In genomic region chr11:18588297-18589252, GRCh38 we compare ENCODE assay signal across 1 cellular context.
A peak's percentile ranks its signal among the peaks of the same experiment; 100 is the strongest.
TF ChIP-seq lines count a peak whose summit lies in the region.

TSS of gene UEVLD (minus strand) at chr11:18588734. CDS start at chr11:18588654, 80 bp downstream.

TF ChIP-seq in HepG2, 621 proteins besides CTCF, POLR2A, EP300 and RAD21 (continued from another document and continues in another):
- peak; percentile 50; the same call in 1 of the 2 replicates for TF ChIP-seq HOMEZ (CRISPR knock-in tag; IDR thresholded peaks at IDR 0.05; ENCODE audit: low read depth)
- TF ChIP-seq ZNF274 (CRISPR knock-in tag; IDR thresholded peaks at IDR 0.05) = peak; percentile 96
- TF ChIP-seq ZFP91 (CRISPR knock-in tag; IDR thresholded peaks at IDR 0.05; ENCODE audit: borderline replicate concordance) = peak; percentile 85; the same call in 1 of the 2 replicates
- TF ChIP-seq ZNF607 (CRISPR knock-in tag; IDR thresholded peaks at IDR 0.05; ENCODE audit: borderline replicate concordance) = peak; percentile 85
- no peak for TF ChIP-seq ZC3H4 (CRISPR knock-in tag; IDR thresholded peaks at IDR 0.05; ENCODE audit: borderline replicate concordance)
- no peak for TF ChIP-seq DNMT1 (CRISPR knock-in tag; IDR thresholded peaks at IDR 0.05)
- TF ChIP-seq ZNF850 (CRISPR knock-in tag; conservative IDR thresholded peaks at IDR 0.05) = peak; percentile 81; the same call in 1 of the 2 replicates
- no peak for TF ChIP-seq IRX3 (CRISPR knock-in tag; IDR thresholded peaks at IDR 0.05; ENCODE audit: borderline replicate concordance, low read depth)
- TF ChIP-seq ARNT2 (CRISPR knock-in tag; IDR thresholded peaks at IDR 0.05; ENCODE audit: low read depth) = no peak; the same call in 1 of the 2 replicates
- 0 out of 2 replicates have a peak, but pooled peaks have one; percentile 38 for TF ChIP-seq ZFYVE20 (CRISPR knock-in tag; IDR thresholded peaks at IDR 0.05; ENCODE audit: borderline replicate concordance, low read depth)
- TF ChIP-seq ZBTB40 (IDR thresholded peaks at IDR 0.05) = no peak
- no peak; the same call in 1 of the 2 replicates for TF ChIP-seq ZBTB40 (CRISPR knock-in tag; IDR thresholded peaks at IDR 0.05)
- peak; percentile 33; the same call in 1 of the 2 replicates for TF ChIP-seq NFYC (CRISPR knock-in tag; IDR thresholded peaks at IDR 0.05)
- TF ChIP-seq ZNF230 (CRISPR knock-in tag; IDR thresholded peaks at IDR 0.05) = peak; percentile 62; the same call in 1 of the 2 replicates
- TF ChIP-seq SOX5 (CRISPR knock-in tag; IDR thresholded peaks at IDR 0.05; ENCODE audit: borderline replicate concordance) = peak; percentile 47; the same call in 1 of the 2 replicates
- TF ChIP-seq ZNF253 (CRISPR knock-in tag; IDR thresholded peaks at IDR 0.05; ENCODE audit: borderline replicate concordance) = 0 out of 2 replicates have a peak, but pooled peaks have one; percentile 43
- peak; percentile 37; the same call in 1 of the 2 replicates for TF ChIP-seq ZNF766 (CRISPR knock-in tag; IDR thresholded peaks at IDR 0.05; ENCODE audit: borderline replicate concordance)
- no peak for TF ChIP-seq ZNF441 (CRISPR knock-in tag; IDR thresholded peaks at IDR 0.05; ENCODE audit: borderline replicate concordance)
- TF ChIP-seq NRL (CRISPR knock-in tag; IDR thresholded peaks at IDR 0.05; ENCODE audit: borderline replicate concordance) = peak; percentile 58
- peak; percentile 90 for TF ChIP-seq KMT2B (CRISPR knock-in tag; IDR thresholded peaks at IDR 0.05)
- TF ChIP-seq ZKSCAN5 (CRISPR knock-in tag; IDR thresholded peaks at IDR 0.05) = no peak
- peak; percentile 66 to 82; a peak in 3 of 4 replicates for TF ChIP-seq HMGXB4 (CRISPR knock-in tag; IDR thresholded peaks at IDR 0.05; ENCODE audit: borderline replicate concordance in 1 of 2, low read depth in 1 of 2)
- TF ChIP-seq MXI1 (IDR thresholded peaks at IDR 0.05; ENCODE audit: borderline replicate concordance, low read depth, low read length) = peak; percentile 75; the same call in 1 of the 3 replicates
- TF ChIP-seq ATF2 (CRISPR knock-in tag; IDR thresholded peaks at IDR 0.05) = peak; percentile 37; the same call in 1 of the 2 replicates
- TF ChIP-seq PHF8 (CRISPR knock-in tag; IDR thresholded peaks at IDR 0.05) = peak; percentile 90
- TF ChIP-seq CENPX (CRISPR knock-in tag; IDR thresholded peaks at IDR 0.05) = no peak
- TF ChIP-seq ZNF143 (CRISPR knock-in tag; IDR thresholded peaks at IDR 0.05) = peak; percentile 65
- TF ChIP-seq RARA (CRISPR knock-in tag; IDR thresholded peaks at IDR 0.05) = peak; percentile 50; the same call in 1 of the 2 replicates
- TF ChIP-seq ZNF556 (CRISPR knock-in tag; IDR thresholded peaks at IDR 0.05; ENCODE audit: borderline replicate concordance) = peak; percentile 85; the same call in 1 of the 2 replicates
- peak; percentile 69 for TF ChIP-seq POGZ (CRISPR knock-in tag; IDR thresholded peaks at IDR 0.05)
- TF ChIP-seq ZNF609 (CRISPR knock-in tag; IDR thresholded peaks at IDR 0.05; ENCODE audit: borderline replicate concordance) = no peak; the same call in 1 of the 2 replicates
- TF ChIP-seq KLF15 (CRISPR knock-in tag; IDR thresholded peaks at IDR 0.05; ENCODE audit: borderline replicate concordance) = peak; percentile 25; the same call in 1 of the 2 replicates
- 0 out of 2 replicates have a peak, but pooled peaks have one; percentile 75 for TF ChIP-seq FOXO4 (CRISPR knock-in tag; conservative IDR thresholded peaks at IDR 0.05)
- 0 out of 2 replicates have a peak, but pooled peaks have one; percentile 81 for TF ChIP-seq ZNF749 (CRISPR knock-in tag; IDR thresholded peaks at IDR 0.05; ENCODE audit: borderline replicate concordance)
